ENCODE assay signal across 11 cellular contexts in genomic region chr16:82660078-82660645, GRCh38. TPM values are rescaled to one million over a fixed set of nuclear protein-coding genes. Genes with fewer than 3 reads are reported as not detected.
A peak's percentile ranks its signal among the peaks of the same experiment; 100 is the strongest.
DNase-seq lines count a peak whose midpoint lies in the region; ATAC-seq and TF ChIP-seq lines count a peak whose summit lies in the region.
"Had no signal": no experiment of that assay in that cellular context is flagged by ENCODE, and none has a peak within 500 bp of the region (broad histone marks: within the 10 kb centered on the region; RNA-seq: fewer than 3 reads in every experiment).

No MANE protein-coding gene starts in this region.

- ATAC-seq in psoas muscle (peak; percentile 94 to 98 (median 96)), mucosa of descending colon (no peak)
- ATAC-seq: Panc1 had no signal

- H3K27me3 ChIP-seq in psoas muscle (ENCODE audit: insufficient read depth in 3 of 3, low read length in 2 of 3): no peaks in the 10 kb centered on the region
- no peaks in the 10 kb centered on the region for H3K27me3 ChIP-seq in ovary
- H3K27me3 ChIP-seq: neural progenitor cell had no signal

- TF ChIP-seq POLR2A in ovary (IDR thresholded peaks at IDR 0.05): no peak

- no peak for TF ChIP-seq CTCF in astrocyte of the spinal cord (IDR thresholded peaks at IDR 0.05; ENCODE audit: low read depth, low read length)
- TF ChIP-seq CTCF in psoas muscle (IDR thresholded peaks at IDR 0.05): no peak
- TF ChIP-seq CTCF in ovary (IDR thresholded peaks at IDR 0.05): no peak
- TF ChIP-seq CTCF in type B pancreatic cell (conservative IDR thresholded peaks at IDR 0.05): no peak
- no peak for TF ChIP-seq CTCF in mucosa of descending colon (IDR thresholded peaks at IDR 0.05)

- no peaks in the 10 kb centered on the region for H3K36me3 ChIP-seq in psoas muscle (ENCODE audit: insufficient read depth in 1 of 2, low read depth in 1 of 2)
- no peaks in the 10 kb centered on the region for H3K36me3 ChIP-seq in ovary
- no peaks in the 10 kb centered on the region for H3K36me3 ChIP-seq in mucosa of descending colon (ENCODE audit: low read depth)
- H3K36me3 ChIP-seq: neural progenitor cell had no signal

- no peaks in the 10 kb centered on the region for H3K9me3 Mint-ChIP-seq in type B pancreatic cell
- H3K9me3 Mint-ChIP-seq: neural progenitor cell had no signal

- intact Hi-C loops in psoas muscle (cut with DNase I) (loop anchor here in 1 of 2 donors (5.0 kb wide), 2 partner anchors 37 to 77 kb away; no protein-coding TSS in a partner anchor), ovary (cut with DNase I) (no loop called here), mucosa of descending colon (cut with DNase I, micrococcal nuclease) (no loop called here)

- H3K36me3 Mint-ChIP-seq in type B pancreatic cell: no peaks in the 10 kb centered on the region
- H3K36me3 Mint-ChIP-seq: neural progenitor cell had no signal

- peaks cover 7% of the 10 kb centered on the region for H3K4me1 Mint-ChIP-seq in type B pancreatic cell (ENCODE audit: unreplicated experiment)

- in situ Hi-C loops in astrocyte of the spinal cord (cut with HindIII; ENCODE audit: low sequenced_read_pairs): no loop called here

- DNase-seq in EL (peak; percentile 27), T-helper 1 cell (peak in 3 of 5 donors; percentile 18 to 47 (median 30)), astrocyte of the spinal cord (ENCODE audit: low read depth, low spot score) (peak; percentile 55), psoas muscle (peak; percentile 72 to 89), ovary (no peak), globus pallidus (ENCODE audit: low spot score) (no peak), type B pancreatic cell (ENCODE audit: extremely low spot score, unreplicated experiment) (no peak), mucosa of descending colon (no peak)

- peaks cover 38% of the 10 kb centered on the region for H3K4me1 ChIP-seq in psoas muscle
- no peaks in the 10 kb centered on the region for H3K4me1 ChIP-seq in ovary (ENCODE audit: insufficient read depth)
- no peaks in the 10 kb centered on the region for H3K4me1 ChIP-seq in mucosa of descending colon (ENCODE audit: low read depth)
- H3K4me1 ChIP-seq: neural progenitor cell had no signal

- H3K4me3 Mint-ChIP-seq in type B pancreatic cell: no peak overlapping the region
- H3K4me3 Mint-ChIP-seq: neural progenitor cell had no signal

- H3K27ac ChIP-seq in psoas muscle: peak overlapping the region; percentile 91
- no peak overlapping the region for H3K27ac ChIP-seq in ovary
- H3K27ac ChIP-seq: hepatocyte, neural progenitor cell had no signal

- no peak overlapping the region for H3K27ac Mint-ChIP-seq in type B pancreatic cell

- TF ChIP-seq EP300 in ovary (IDR thresholded peaks at IDR 0.05): no peak

- H3K4me3 ChIP-seq in astrocyte of the spinal cord (ENCODE audit: low read depth, low read length): no peak overlapping the region
- peak overlapping the region; percentile 57 for H3K4me3 ChIP-seq in psoas muscle
- H3K4me3 ChIP-seq in ovary: no peak overlapping the region
- H3K4me3 ChIP-seq in mucosa of descending colon: no peak overlapping the region
- H3K4me3 ChIP-seq: hepatocyte, neural progenitor cell had no signal

- H3K9me3 ChIP-seq in psoas muscle (no peaks in the 10 kb centered on the region), ovary (no peaks in the 10 kb centered on the region), mucosa of descending colon (no peaks in the 10 kb centered on the region)

- 13 to 25% (median 21%) methylated on average over 8 of the region's 8 CpGs for WGBS in psoas muscle, 3 donors
- WGBS in ovary, 3 donors: 29 to 46% (median 36%) methylated on average over 8 of the region's 8 CpGs

- H3K27me3 Mint-ChIP-seq in type B pancreatic cell: peaks cover 6% of the 10 kb centered on the region

RNA-seq across cellular contexts. Expression of gene CDH13, which starts 33.4 kb away (rescaled TPM):
- total RNA-seq in psoas muscle (10 to 100 TPM; 22.8 to 30.7 (median 29.5) TPM), ovary (1 to 10 TPM; 2.0 to 8.7 (median 4.8) TPM), type B pancreatic cell (ENCODE audit: low replicate concordance) (3.1 and 46.4 TPM in 2 replicates), mucosa of descending colon (10 to 100 TPM in 1 of 3 donors, 1 to 10 TPM in 2; 4.9 to 11.2 (median 9.8) TPM)
- polyA plus RNA-seq in psoas muscle (10 to 100 TPM in 2 of 3 donors, 1 to 10 TPM in 1; 6.1 to 14.0 (median 13.8) TPM), ovary (10 to 100 TPM in 1 of 2 donors, 1 to 10 TPM in 1; 1.9 to 34.2 TPM)

Comparison
In these comparisons a context has a peak if more than half of its experiments do, and no peak if none do; other contexts are left out.
1. DNase-seq: peak in EL (single experiment), T-helper 1 cell (3 of 5), astrocyte of the spinal cord (single experiment) and psoas muscle (2 of 2); none in ovary (0 of 5), globus pallidus (single experiment), type B pancreatic cell (single experiment) and mucosa of descending colon (0 of 3).